ENCODE assay signal across 18 cellular contexts in genomic region chr17:59027750-59028149, GRCh38.
A peak's percentile ranks its signal among the peaks of the same experiment; 100 is the strongest.
DNase-seq lines count a peak whose midpoint lies in the region; ATAC-seq and TF ChIP-seq lines count a peak whose summit lies in the region.
"Had no signal": no experiment of that assay in that cellular context is flagged by ENCODE, and none has a peak within 500 bp of the region (broad histone marks: within the 10 kb centered on the region; RNA-seq: fewer than 3 reads in every experiment).

No MANE protein-coding gene starts in this region.

- intact Hi-C loops in sigmoid colon (cut with DNase I): no loop called here

- H3K27me3 Mint-ChIP-seq in stimulated activated naive CD8-positive, alpha-beta T cell treated with anti-CD3 and anti-CD28 coated beads, Interleukin-15, Interleukin-2, amounts not matched to agents 100 ng/mL and 50 ng/mL, for 24 hours: no peaks in the 10 kb centered on the region
- H3K27me3 Mint-ChIP-seq in stimulated activated naive CD8-positive, alpha-beta T cell treated with anti-CD3 and anti-CD28 coated beads, Interleukin-15, amount 100 ng/mL, for 72 hours: no peaks in the 10 kb centered on the region

- H3K27ac Mint-ChIP-seq in stimulated activated naive CD8-positive, alpha-beta T cell treated with anti-CD3 and anti-CD28 coated beads, Interleukin-15, Interleukin-2, amounts not matched to agents 100 ng/mL and 50 ng/mL, for 24 hours: peak overlapping the region; percentile 82
- no peak overlapping the region for H3K27ac Mint-ChIP-seq in stimulated activated naive CD8-positive, alpha-beta T cell treated with anti-CD3 and anti-CD28 coated beads, Interleukin-15, amount 100 ng/mL, for 72 hours

- ATAC-seq in stimulated activated naive CD8-positive, alpha-beta T cell treated with anti-CD3 and anti-CD28 coated beads, Interleukin-15, amount 100 ng/mL, for 72 hours: no peak
- ATAC-seq in left lobe of liver (peak; percentile 68), HG03097 (IDR thresholded peaks at IDR 0.05; ENCODE audit: low FRiP score, unreplicated experiment) (no peak), GM19328 (IDR thresholded peaks at IDR 0.05; ENCODE audit: unreplicated experiment) (no peak), HG02763 (IDR thresholded peaks at IDR 0.05; ENCODE audit: unreplicated experiment) (no peak)
- ATAC-seq: right cardiac atrium had no signal

- H3K27ac ChIP-seq in VCaP: peak overlapping the region; percentile 75
- H3K27ac ChIP-seq in sigmoid colon: no peak overlapping the region
- H3K27ac ChIP-seq: breast epithelium, GM23248, Peyer's patch, upper lobe of left lung had no signal

- peaks cover 29% of the 10 kb centered on the region for H3K36me3 Mint-ChIP-seq in stimulated activated naive CD8-positive, alpha-beta T cell treated with anti-CD3 and anti-CD28 coated beads, Interleukin-15, Interleukin-2, amounts not matched to agents 100 ng/mL and 50 ng/mL, for 24 hours (ENCODE audit: low read depth)

- no peaks in the 10 kb centered on the region for H3K4me1 ChIP-seq in sigmoid colon
- H3K4me1 ChIP-seq: Peyer's patch had no signal

- H3K9me3 ChIP-seq in sigmoid colon: no peaks in the 10 kb centered on the region
- H3K9me3 ChIP-seq: breast epithelium, Peyer's patch, upper lobe of left lung had no signal

- WGBS in sigmoid colon, 2 donors: 80 to 82% methylated on average over 4 of the region's 4 CpGs

- no peak overlapping the region for H3K4me3 ChIP-seq in sigmoid colon
- H3K4me3 ChIP-seq: breast epithelium, GM23248, Peyer's patch, upper lobe of left lung had no signal

- TF ChIP-seq POLR2A in sigmoid colon (IDR thresholded peaks at IDR 0.05): no peak

- peaks cover 4% of the 10 kb centered on the region for H3K4me1 Mint-ChIP-seq in stimulated activated naive CD8-positive, alpha-beta T cell treated with anti-CD3 and anti-CD28 coated beads, Interleukin-15, Interleukin-2, amounts not matched to agents 100 ng/mL and 50 ng/mL, for 24 hours (ENCODE audit: low read depth)
- no peaks in the 10 kb centered on the region for H3K4me1 Mint-ChIP-seq in stimulated activated naive CD8-positive, alpha-beta T cell treated with anti-CD3 and anti-CD28 coated beads, Interleukin-15, amount 100 ng/mL, for 72 hours

- H3K4me3 Mint-ChIP-seq in stimulated activated naive CD8-positive, alpha-beta T cell treated with anti-CD3 and anti-CD28 coated beads, Interleukin-15, Interleukin-2, amounts not matched to agents 100 ng/mL and 50 ng/mL, for 24 hours: no peak overlapping the region
- H3K4me3 Mint-ChIP-seq in stimulated activated naive CD8-positive, alpha-beta T cell treated with anti-CD3 and anti-CD28 coated beads, Interleukin-15, amount 100 ng/mL, for 72 hours: no peak overlapping the region

- DNase-seq in stimulated activated naive CD8-positive, alpha-beta T cell treated with anti-CD3 and anti-CD28 coated beads, Interleukin-15, amount 100 ng/mL, for 72 hours: no peak
- DNase-seq in left lobe of liver (ENCODE audit: low spot score): no peak
- DNase-seq in sigmoid colon: no peak
- DNase-seq: activated CD4-positive, alpha-beta T cell treated with anti-CD3 and anti-CD28 coated beads for 4 hours; activated gamma-delta T cell treated with Interleukin-2 at 50 U/mL for 16 hours; GM23248; KG1; NCI-H1436 treated with DMSO at 0.1 percent for 48 hours; Peyer's patch; right cardiac atrium; T-helper 1 cell; upper lobe of left lung had no signal

- peaks cover 0 to 30% (median 4%) of the 10 kb centered on the region in 4 donors for H3K36me3 ChIP-seq in sigmoid colon
- H3K36me3 ChIP-seq: breast epithelium had no signal

- no peaks in the 10 kb centered on the region for H3K27me3 ChIP-seq in sigmoid colon
- H3K27me3 ChIP-seq: breast epithelium, Peyer's patch, upper lobe of left lung had no signal

- H3K9me3 Mint-ChIP-seq in stimulated activated naive CD8-positive, alpha-beta T cell treated with anti-CD3 and anti-CD28 coated beads, Interleukin-15, Interleukin-2, amounts not matched to agents 100 ng/mL and 50 ng/mL, for 24 hours: no peaks in the 10 kb centered on the region
- H3K9me3 Mint-ChIP-seq in stimulated activated naive CD8-positive, alpha-beta T cell treated with anti-CD3 and anti-CD28 coated beads, Interleukin-15, amount 100 ng/mL, for 72 hours: no peaks in the 10 kb centered on the region

- no peak for TF ChIP-seq CTCF in VCaP (conservative IDR thresholded peaks at IDR 0.05)
- TF ChIP-seq CTCF in sigmoid colon (IDR thresholded peaks at IDR 0.05): no peak

- no peak for TF ChIP-seq EP300 in sigmoid colon (IDR thresholded peaks at IDR 0.05)
